Comparison of ENCODE assay signal across 12 cellular contexts in the genomic region with DNA sequence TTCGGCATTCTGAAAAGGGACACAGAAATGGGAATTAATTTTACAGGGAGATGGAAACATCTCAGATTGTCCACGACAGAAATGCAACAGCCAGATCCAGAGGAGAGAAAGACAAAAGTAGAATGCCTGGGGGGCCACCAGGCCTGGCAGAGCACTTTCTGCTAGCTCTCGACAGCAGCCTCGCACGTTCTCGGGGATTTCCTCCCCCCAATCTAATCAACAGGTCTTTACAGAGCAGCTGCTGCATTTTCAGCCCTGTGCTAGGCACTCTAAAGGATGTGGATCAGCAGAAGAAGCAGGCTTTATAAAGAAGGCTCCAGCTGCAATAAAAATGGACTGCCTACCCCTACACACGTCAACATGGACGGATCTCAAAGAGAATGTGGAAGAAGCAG. TPM values are rescaled to one million over a fixed set of nuclear protein-coding genes. Genes with fewer than 3 reads are reported as not detected.
DNase-seq lines count a peak whose midpoint lies in the region; ATAC-seq and TF ChIP-seq lines count a peak whose summit lies in the region.
"Had no signal": no experiment of that assay in that cellular context is flagged by ENCODE, and none has a peak within 500 bp of the region (broad histone marks: within the 10 kb centered on the region; RNA-seq: fewer than 3 reads in every experiment).

No MANE protein-coding gene starts in this region.

- H3K9me3 Mint-ChIP-seq in HFFc6: no peaks in the 10 kb centered on the region
- H3K9me3 Mint-ChIP-seq in chondrocyte (ENCODE audit: low read depth): no peaks in the 10 kb centered on the region
- H3K9me3 Mint-ChIP-seq in stimulated activated effector memory CD8-positive, alpha-beta T cell treated with anti-CD3 and anti-CD28 coated beads, Interleukin-12 subunit alpha, Interleukin-12 subunit beta, amount 100 ng/mL, for 72 hours: no peaks in the 10 kb centered on the region
- H3K9me3 Mint-ChIP-seq: activated T-helper 17 cell treated with anti-CD3 and anti-CD28 coated beads, Interleukin-2, amount 50 U/mL, for 72 hours; natural killer cell had no signal

- intact Hi-C loops in lower lobe of right lung (cut with DNase I): no loop called here
- intact Hi-C loops in mucosa of descending colon (cut with DNase I, micrococcal nuclease): no loop called here

- H2AFZ ChIP-seq in SK-N-SH (ENCODE audit: low read depth): no peak overlapping the region

- H3K9me2 ChIP-seq in SK-N-SH: no peaks in the 10 kb centered on the region

- peaks cover 33% of the 10 kb centered on the region for H3K36me3 ChIP-seq in lower lobe of right lung
- peaks cover 19 to 20% of the 10 kb centered on the region in 2 experiments for H3K36me3 ChIP-seq in SK-N-SH (replicated peaks in 1 of 2; ENCODE audit: control insufficient read depth in 1 of 2, insufficient read depth in 2 of 2, low read length in 1 of 2)
- no peaks in the 10 kb centered on the region for H3K36me3 ChIP-seq in mucosa of descending colon (ENCODE audit: low read depth)

- peaks cover 19% of the 10 kb centered on the region for H3K27me3 Mint-ChIP-seq in HFFc6 (ENCODE audit: insufficient read depth)
- H3K27me3 Mint-ChIP-seq in chondrocyte (ENCODE audit: low read depth): no peaks in the 10 kb centered on the region
- H3K27me3 Mint-ChIP-seq: activated T-helper 17 cell treated with anti-CD3 and anti-CD28 coated beads, Interleukin-2, amount 50 U/mL, for 72 hours had no signal

- no peak overlapping the region for H3K4me2 ChIP-seq in SK-N-SH

- H4K20me1 ChIP-seq in SK-N-SH (ENCODE audit: insufficient read depth): peaks cover 11% of the 10 kb centered on the region; the same call in 1 of the 2 replicates

- peak overlapping the region; percentile 66 for H3K4me3 Mint-ChIP-seq in HFFc6
- H3K4me3 Mint-ChIP-seq in chondrocyte (ENCODE audit: unreplicated experiment): no peak overlapping the region
- no peak overlapping the region for H3K4me3 Mint-ChIP-seq in stimulated activated effector memory CD8-positive, alpha-beta T cell treated with anti-CD3 and anti-CD28 coated beads, Interleukin-12 subunit alpha, Interleukin-12 subunit beta, amount 100 ng/mL, for 72 hours
- H3K4me3 Mint-ChIP-seq: activated T-helper 17 cell treated with anti-CD3 and anti-CD28 coated beads, Interleukin-2, amount 50 U/mL, for 72 hours; natural killer cell had no signal

- H3K4me1 ChIP-seq in lower lobe of right lung (peaks cover 71% of the 10 kb centered on the region), SK-N-SH (ENCODE audit: control insufficient read depth in 1 of 2, insufficient read depth in 2 of 2, low read depth in 1 of 2, low read length in 1 of 2) (peaks cover 12 to 23% of the 10 kb centered on the region in 2 experiments; a peak in 2 of 4 replicates), mucosa of descending colon (ENCODE audit: low read depth) (peaks cover 13% of the 10 kb centered on the region)

- peaks cover 19% of the 10 kb centered on the region for H3F3A ChIP-seq in SK-N-SH (replicated peaks; ENCODE audit: insufficient read depth)

- H3K27ac Mint-ChIP-seq in HFFc6 (peak overlapping the region; percentile 90), chondrocyte (ENCODE audit: unreplicated experiment) (peak overlapping the region; percentile 68)
- H3K27ac Mint-ChIP-seq in stimulated activated effector memory CD8-positive, alpha-beta T cell treated with anti-CD3 and anti-CD28 coated beads, Interleukin-12 subunit alpha, Interleukin-12 subunit beta, amount 100 ng/mL, for 72 hours: peak overlapping the region; percentile 86
- H3K27ac Mint-ChIP-seq: activated T-helper 17 cell treated with anti-CD3 and anti-CD28 coated beads, Interleukin-2, amount 50 U/mL, for 72 hours; natural killer cell had no signal

- TF ChIP-seq EP300 in SK-N-SH (IDR thresholded peaks at IDR 0.05; ENCODE audit: borderline replicate concordance in 1 of 2, low read depth in 1 of 2, low read length in 1 of 2): no peak

- CTCF ChIA-PET in SK-N-SH (lab: Yijun Ruan, JAX): interaction anchor here (1.1 to 31.9 kb wide), 6 partner anchors 8 to 297 kb away, joined by 3 to 860 read pairs (median 8); a partner anchor contains a TSS

- peaks cover 85% of the 10 kb centered on the region for H3K79me2 ChIP-seq in SK-N-SH (ENCODE audit: insufficient read depth)

- H3K4me1 Mint-ChIP-seq in HFFc6 (ENCODE audit: low read depth): peaks cover 91% of the 10 kb centered on the region
- peaks cover 64% of the 10 kb centered on the region for H3K4me1 Mint-ChIP-seq in chondrocyte (ENCODE audit: low read depth)
- H3K4me1 Mint-ChIP-seq in stimulated activated effector memory CD8-positive, alpha-beta T cell treated with anti-CD3 and anti-CD28 coated beads, Interleukin-12 subunit alpha, Interleukin-12 subunit beta, amount 100 ng/mL, for 72 hours: peaks cover 22% of the 10 kb centered on the region
- H3K4me1 Mint-ChIP-seq: activated T-helper 17 cell treated with anti-CD3 and anti-CD28 coated beads, Interleukin-2, amount 50 U/mL, for 72 hours had no signal

- H3K9ac ChIP-seq in SK-N-SH: no peak overlapping the region

- H3K27ac ChIP-seq in lower lobe of right lung (peak overlapping the region; percentile 74), SK-N-SH (ENCODE audit: low read depth in 2 of 2, low read length in 1 of 2) (no peak overlapping the region; a peak in 1 of 4 replicates)

- 92% methylated on average over 8 of the region's 8 CpGs for WGBS in SK-N-SH (ENCODE audit: low lambda C conversion rate)

- ATAC-seq in lower lobe of right lung (no peak), mucosa of descending colon (no peak)
- ATAC-seq in stimulated activated effector memory CD8-positive, alpha-beta T cell treated with anti-CD3 and anti-CD28 coated beads, Interleukin-12 subunit alpha, Interleukin-12 subunit beta, amount 100 ng/mL, for 72 hours: no peak
- ATAC-seq: activated T-helper 17 cell treated with anti-CD3 and anti-CD28 coated beads, Interleukin-2, amount 50 U/mL, for 72 hours; natural killer cell had no signal

- POLR2A ChIA-PET in SK-N-SH (lab: Yijun Ruan, JAX): no interaction called here

- H3K4me3 ChIP-seq in lower lobe of right lung: no peak overlapping the region
- H3K4me3 ChIP-seq in SK-N-SH (ENCODE audit: low read depth in 2 of 2, low read length in 1 of 2): no peak overlapping the region
- H3K4me3 ChIP-seq in mucosa of descending colon: no peak overlapping the region

- TF ChIP-seq CTCF in HFFc6 (IDR thresholded peaks at IDR 0.05): no peak
- TF ChIP-seq CTCF in chondrocyte (IDR thresholded peaks at IDR 0.05): no peak
- TF ChIP-seq CTCF in lower lobe of right lung (IDR thresholded peaks at IDR 0.05): no peak
- TF ChIP-seq CTCF in SK-N-SH (IDR thresholded peaks at IDR 0.05): no peak
- no peak for TF ChIP-seq CTCF in mucosa of descending colon (IDR thresholded peaks at IDR 0.05)

- peaks cover 82% of the 10 kb centered on the region for H3K36me3 Mint-ChIP-seq in HFFc6 (ENCODE audit: low read depth)
- no peaks in the 10 kb centered on the region for H3K36me3 Mint-ChIP-seq in chondrocyte (ENCODE audit: low read depth)
- H3K36me3 Mint-ChIP-seq in stimulated activated effector memory CD8-positive, alpha-beta T cell treated with anti-CD3 and anti-CD28 coated beads, Interleukin-12 subunit alpha, Interleukin-12 subunit beta, amount 100 ng/mL, for 72 hours: peaks cover 34% of the 10 kb centered on the region
- H3K36me3 Mint-ChIP-seq: natural killer cell had no signal

- DNase-seq in HFFc6: no peak
- DNase-seq in chondrocyte (ENCODE audit: low spot score): no peak
- no peak for DNase-seq in lower lobe of right lung
- no peak for DNase-seq in stimulated activated effector memory CD8-positive, alpha-beta T cell treated with anti-CD3 and anti-CD28 coated beads, Interleukin-12 subunit alpha, Interleukin-12 subunit beta, amount 100 ng/mL, for 72 hours (ENCODE audit: low spot score in 2 of 2)
- DNase-seq in SK-N-SH: no peak
- no peak for DNase-seq in mucosa of descending colon
- DNase-seq in activated CD4-positive, alpha-beta T cell treated with anti-CD3 and anti-CD28 coated beads for 48 hours: no peak
- no peak for DNase-seq in NCI-H1436 (lab: John Stamatoyannopoulos, UW)
- DNase-seq: natural killer cell; SIG-M5; stimulated activated CD4-positive, alpha-beta T cell treated with anti-CD3 and anti-CD28 coated beads, Interleukin-4, amount 100 ng/mL, for 24 hours had no signal

- H3K9me3 ChIP-seq in lower lobe of right lung (no peaks in the 10 kb centered on the region), SK-N-SH (no peaks in the 10 kb centered on the region), mucosa of descending colon (no peaks in the 10 kb centered on the region)

- H3K27me3 ChIP-seq in lower lobe of right lung (ENCODE audit: low read depth) (no peaks in the 10 kb centered on the region), SK-N-SH (ENCODE audit: insufficient read depth) (no peaks in the 10 kb centered on the region)

- TF ChIP-seq RAD21 in SK-N-SH (IDR thresholded peaks at IDR 0.05; ENCODE audit: low read length): no peak

TF ChIP-seq in SK-N-SH, 30 proteins besides CTCF, POLR2A, EP300 and RAD21 (continues in another document):
- TF ChIP-seq RCOR1 (IDR thresholded peaks at IDR 0.05; ENCODE audit: low read length) (no peak), JUND (IDR thresholded peaks at IDR 0.05) (no peak), NRF1 (IDR thresholded peaks at IDR 0.05; ENCODE audit: low read depth, low read length) (no peak), FOXM1 (IDR thresholded peaks at IDR 0.05; ENCODE audit: low read depth) (no peak)

RNA-seq across cellular contexts. Expression of a gene that starts 10.6 kb away (rescaled TPM):
- total RNA-seq in HFFc6 (2021; fragmentation: NEBNext Ultra II Directional; extraction: Animal tissue kit (Norgen Biotek cat#: 25700)): 100 to 1,000 TPM; 540 to 614 (median 577) TPM
- total RNA-seq in chondrocyte (1.3 to 7.1 TPM (median 5.9 TPM) in 3 replicates), lower lobe of right lung (185 TPM), mucosa of descending colon (1,000 to 10,000 TPM in 1 of 3 donors, 100 to 1,000 TPM in 2; 150 to 1,587 (median 214) TPM)
- polyA plus RNA-seq in SK-N-SH (2012; rRNA removed): 317 and 373 TPM in 2 replicates
- 237 and 288 TPM in 2 replicates for polyA plus RNA-seq in SK-N-SH (2012; cell fraction: cytosol; rRNA removed)
- polyA plus RNA-seq in SK-N-SH (2012; cell fraction: nucleus; rRNA removed): 358 and 396 TPM in 2 replicates

RNA-seq across cellular contexts. Expression of a gene that starts 27.3 kb away (rescaled TPM):
- total RNA-seq in HFFc6 (2021; fragmentation: NEBNext Ultra II Directional; extraction: Animal tissue kit (Norgen Biotek cat#: 25700)): 100 to 1,000 TPM; 101 to 113 (median 108) TPM
- total RNA-seq in chondrocyte: 111 to 120 TPM (median 115 TPM) in 3 replicates
- 97.1 TPM for total RNA-seq in lower lobe of right lung
- polyA plus RNA-seq in SK-N-SH (2012; rRNA removed): 105 and 108 TPM in 2 replicates
- 46.1 and 93.3 TPM in 2 replicates for polyA plus RNA-seq in SK-N-SH (2012; cell fraction: cytosol; rRNA removed)
- polyA plus RNA-seq in SK-N-SH (2012; cell fraction: nucleus; rRNA removed): 94.2 and 108 TPM in 2 replicates
- 100 to 1,000 TPM in 1 of 3 donors, 10 to 100 TPM in 1, 1 to 10 TPM in 1; 8.5 to 106 (median 12.4) TPM for total RNA-seq in mucosa of descending colon

RNA-seq across cellular contexts. Expression of a gene that starts 42.6 kb away (rescaled TPM):
- total RNA-seq in HFFc6 (2021; fragmentation: NEBNext Ultra II Directional; extraction: Animal tissue kit (Norgen Biotek cat#: 25700)): 10 to 100 TPM; 72.9 to 88.0 (median 78.4) TPM
- 201 to 294 TPM (median 211 TPM) in 3 replicates for total RNA-seq in chondrocyte
- total RNA-seq in lower lobe of right lung: 24.5 TPM
- polyA plus RNA-seq in SK-N-SH (2012; rRNA removed): 13.3 and 16.1 TPM in 2 replicates
- 11.1 and 14.3 TPM in 2 replicates for polyA plus RNA-seq in SK-N-SH (2012; cell fraction: cytosol; rRNA removed)
- 39.7 and 44.9 TPM in 2 replicates for polyA plus RNA-seq in SK-N-SH (2012; cell fraction: nucleus; rRNA removed)
- 10 to 100 TPM; 13.7 to 64.3 (median 16.7) TPM for total RNA-seq in mucosa of descending colon

Comparison
In these comparisons a context has a peak if more than half of its experiments do, and no peak if none do; other contexts are left out.
1. RNA of a gene that starts 10.6 kb away (total RNA-seq): 540 to 614 TPM in HFFc6, 150 to 1,587 TPM in mucosa of descending colon and 185 TPM in lower lobe of right lung (single experiment); 1.3 to 7.1 TPM in chondrocyte; every median in the first group is over 10 times any median in the second.
2. Peak in every context shown above with its lines, with median percentiles within 50 percentile points of each other: H3K27ac Mint-ChIP-seq.